ENCODE assay signal across 8 cellular contexts in the genomic region with DNA sequence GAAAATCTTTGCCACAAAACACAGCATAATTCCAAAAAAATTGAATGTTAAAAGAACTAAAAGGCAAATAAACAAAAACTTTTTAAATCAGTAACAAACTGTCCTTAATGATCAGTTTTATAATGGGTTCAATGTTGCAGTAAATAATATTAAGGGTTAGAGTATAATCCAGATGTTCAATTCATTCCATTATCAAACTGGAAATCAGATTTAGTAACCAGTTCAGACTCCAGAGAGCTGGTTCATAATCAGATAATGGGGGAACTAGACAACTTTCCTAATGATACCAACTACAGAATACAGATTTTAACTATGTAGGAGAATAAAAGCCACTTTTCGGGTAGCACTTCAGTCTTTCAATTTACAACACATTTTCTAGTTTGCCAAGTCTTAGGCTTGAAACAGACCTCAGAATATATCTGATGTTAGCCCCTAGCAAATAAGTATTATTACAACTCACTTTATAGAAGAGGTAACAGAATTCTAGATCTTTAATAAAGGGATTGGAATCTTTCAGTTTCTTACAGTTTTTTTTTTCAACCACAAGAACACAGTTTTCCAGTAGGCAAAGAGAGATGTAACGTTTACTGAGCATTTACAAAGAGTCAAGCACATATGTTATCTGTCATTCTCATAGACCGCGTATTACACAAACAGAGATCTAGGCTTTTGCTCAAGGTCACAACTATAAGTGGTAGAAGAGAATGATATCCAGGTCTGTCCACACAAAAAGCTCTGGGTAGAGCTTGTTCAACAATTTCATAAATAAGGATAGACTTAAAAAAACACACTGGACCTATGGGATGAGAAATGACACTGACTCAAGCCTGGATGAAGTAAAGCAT. TPM values are rescaled to one million over a fixed set of nuclear protein-coding genes. Genes with fewer than 3 reads are reported as not detected.
DNase-seq lines count a peak whose midpoint lies in the region; ATAC-seq, FAIRE-seq and TF ChIP-seq lines count a peak whose summit lies in the region.

No MANE protein-coding gene starts in this region.

- H3K9me3 ChIP-seq in AG04450 (ENCODE audit: control insufficient read depth, insufficient read depth, low read length) (no peaks in the 10 kb centered on the region; the same call in 1 of the 2 replicates), skeletal muscle tissue (ENCODE audit: control insufficient read depth in 3 of 3, low read length in 3 of 3) (no peaks in the 10 kb centered on the region)

- CTCF ChIA-PET in AG04450 (lab: Charles Lee), result interaction anchor here (0.6 to 1.4 kb wide), 2 partner anchors 151 to 211 kb away, joined by 3 to 5 read pairs; no protein-coding TSS in a partner anchor

- POLR2A ChIA-PET in AG04450 (lab: Yijun Ruan, JAX), result interaction anchor here (1.7 to 3.2 kb wide), 3 partner anchors 77 to 147 kb away, joined by 3 to 31 read pairs (median 10); no protein-coding TSS in a partner anchor

- H3K36me3 ChIP-seq in skeletal muscle tissue (ENCODE audit: control insufficient read depth in 3 of 3, insufficient read depth in 3 of 3, low read length in 3 of 3), result no peaks in the 10 kb centered on the region

- H3K4me3 ChIP-seq in AG04450 (ENCODE audit: low read depth, low read length) (peak overlapping the region; percentile 75), skeletal muscle tissue (ENCODE audit: low read length in 3 of 3) (peak overlapping the region; percentile 86 to 99 (median 96))

- peak overlapping the region; percentile 91 to 99 (median 97) for H3K9ac ChIP-seq in skeletal muscle tissue (ENCODE audit: low read depth in 1 of 3, low read length in 3 of 3)

- TF ChIP-seq CTCF in AG04450 (IDR thresholded peaks at IDR 0.05; ENCODE audit: low read depth, low read length), result no peak
- no peak for TF ChIP-seq CTCF in VCaP (conservative IDR thresholded peaks at IDR 0.05)

- DNase-seq in AG04450 (ENCODE audit: low read depth, low spot score) (no peak), GM18507 (ENCODE audit: extremely low spot score, insufficient read length, low read depth) (no peak), globus pallidus (ENCODE audit: low spot score) (peak; percentile 23), EL (no peak), NCI-H2029 treated with DMSO at 0.1 percent for 48 hours (lab: John Stamatoyannopoulos, UW) (no peak)

- ATAC-seq in GM19023 (IDR thresholded peaks at IDR 0.05; ENCODE audit: unreplicated experiment), result no peak

- peak; percentile 38 for FAIRE-seq in GM18507 (lab: Jason Lieb, UNC)

- H3K27me3 ChIP-seq in AG04450 (ENCODE audit: control insufficient read depth, insufficient read depth, low read length) (no peaks in the 10 kb centered on the region), skeletal muscle tissue (ENCODE audit: control insufficient read depth in 3 of 3, insufficient read depth in 3 of 3, low read length in 3 of 3) (no peaks in the 10 kb centered on the region)

- H3K27ac ChIP-seq in AG04450 (ENCODE audit: low read depth, low read length) (peak overlapping the region; percentile 98), VCaP (peak overlapping the region; percentile 99), skeletal muscle tissue (ENCODE audit: low read depth, low read length) (peak overlapping the region; percentile 91)

- H3K4me1 ChIP-seq in skeletal muscle tissue (ENCODE audit: control insufficient read depth in 3 of 3, insufficient read depth in 3 of 3, low read length in 3 of 3), result peaks cover 6 to 18% (median 12%) of the 10 kb centered on the region in 3 donors

RNA-seq across cellular contexts. Expression of a gene that starts 1.9 kb away (rescaled TPM):
- polyA plus RNA-seq in AG04450 (2011; rRNA removed), result 102 and 137 TPM in 2 replicates
- 54.1 and 89.0 TPM in 2 replicates for polyA minus RNA-seq in AG04450 (2011; rRNA and poly(A)+ RNA removed)
- 93.9 TPM for total RNA-seq in skeletal muscle tissue

RNA-seq across cellular contexts. Expression of a gene that starts 2.2 kb away (rescaled TPM):
- polyA plus RNA-seq in AG04450 (2011; rRNA removed), result 50.0 and 70.0 TPM in 2 replicates
- 9.6 and 11.8 TPM in 2 replicates for polyA minus RNA-seq in AG04450 (2011; rRNA and poly(A)+ RNA removed)
- total RNA-seq in skeletal muscle tissue, result 38.1 TPM

RNA-seq across cellular contexts. Expression of a gene that starts 20.7 kb away (rescaled TPM):
- polyA plus RNA-seq in AG04450 (2011; rRNA removed), result 0.01 and 0.11 TPM in 2 replicates
- 0.04 TPM in 1 of 2 replicates, not detected in the other for polyA minus RNA-seq in AG04450 (2011; rRNA and poly(A)+ RNA removed)
- total RNA-seq in skeletal muscle tissue, result under 0.01 TPM
